ENCODE assay signal across 14 cellular contexts in genomic region chr14:61099221-61099835, GRCh38.
"Had no signal": no experiment of that assay in that cellular context is flagged by ENCODE, and none has a peak within 500 bp of the region (broad histone marks: within the 10 kb centered on the region; RNA-seq: fewer than 3 reads in every experiment).

No MANE protein-coding gene starts in this region.

- H3K4me3 ChIP-seq: breast epithelium, right atrium auricular region, smooth muscle cell had no signal

- DNase-seq: activated CD4-positive, alpha-beta T cell treated with anti-CD3 and anti-CD28 coated beads for 1 hour; activated CD4-positive, alpha-beta T cell treated with anti-CD3 and anti-CD28 coated beads, Interleukin-2, amount 50 U/mL, for 48 hours; activated CD8-positive, alpha-beta memory T cell treated with anti-CD3 and anti-CD28 coated beads, Interleukin-2, amount 10 ng/mL, durations not matched to agents 7 days and 5 days; activated effector memory CD4-positive, alpha-beta T cell treated with anti-CD3 and anti-CD28 coated beads, Interleukin-2, amount 50 U/mL, for 16 hours; activated T-cell treated with anti-CD3 and anti-CD28 coated beads, Interleukin-2, amount 50 U/mL, for 24 hours; anterior cingulate cortex; foreskin keratinocyte; left colon; naive B cell; T-helper 9 cell had no signal

- H3K4me3 Mint-ChIP-seq: activated CD8-positive, alpha-beta memory T cell treated with anti-CD3 and anti-CD28 coated beads, Interleukin-2, amount 10 ng/mL, durations not matched to agents 7 days and 5 days; activated T-cell treated with anti-CD3 and anti-CD28 coated beads, Interleukin-2, amount 50 U/mL, for 24 hours; naive B cell had no signal

- H3K27me3 Mint-ChIP-seq: activated CD8-positive, alpha-beta memory T cell treated with anti-CD3 and anti-CD28 coated beads, Interleukin-2, amount 10 ng/mL, durations not matched to agents 7 days and 5 days; activated T-cell treated with anti-CD3 and anti-CD28 coated beads, Interleukin-2, amount 50 U/mL, for 24 hours; naive B cell had no signal

- H3K27ac Mint-ChIP-seq: activated CD8-positive, alpha-beta memory T cell treated with anti-CD3 and anti-CD28 coated beads, Interleukin-2, amount 10 ng/mL, durations not matched to agents 7 days and 5 days; activated naive CD4-positive, alpha-beta T cell treated with anti-CD3 and anti-CD28 coated beads, Interleukin-2, amount 50 U/mL, for 72 hours; activated T-cell treated with anti-CD3 and anti-CD28 coated beads, Interleukin-2, amount 50 U/mL, for 24 hours; naive B cell had no signal

- H3K9me3 Mint-ChIP-seq: activated T-cell treated with anti-CD3 and anti-CD28 coated beads, Interleukin-2, amount 50 U/mL, for 24 hours had no signal

- ATAC-seq: activated CD8-positive, alpha-beta memory T cell treated with anti-CD3 and anti-CD28 coated beads, Interleukin-2, amount 10 ng/mL, durations not matched to agents 7 days and 5 days; activated naive CD4-positive, alpha-beta T cell treated with anti-CD3 and anti-CD28 coated beads, Interleukin-2, amount 50 U/mL, for 72 hours; left colon had no signal
